ENCODE assay signal across 16 cellular contexts in the genomic region with DNA sequence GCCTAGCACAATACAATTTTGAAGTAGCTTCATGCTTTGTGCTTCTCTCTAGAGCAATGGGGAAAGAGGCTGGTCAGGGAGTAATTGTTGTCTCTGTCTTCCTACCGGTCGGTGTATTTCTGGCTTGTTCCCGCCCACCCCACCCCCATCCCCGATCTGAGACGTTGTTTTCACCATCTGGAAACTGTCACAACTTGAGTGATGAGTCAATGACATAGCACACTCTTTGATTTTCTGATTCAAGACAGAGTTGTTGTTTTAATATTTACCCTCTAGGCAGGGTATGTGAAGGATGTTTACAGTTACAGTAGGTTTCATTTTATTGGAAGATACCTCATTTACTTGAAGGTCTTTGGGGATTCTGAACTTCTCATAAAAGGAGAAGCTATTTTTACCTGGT. TPM values are rescaled to one million over a fixed set of nuclear protein-coding genes. Genes with fewer than 3 reads are reported as not detected.
DNase-seq lines count a peak whose midpoint lies in the region; ATAC-seq and TF ChIP-seq lines count a peak whose summit lies in the region.
"Had no signal": no experiment of that assay in that cellular context is flagged by ENCODE, and none has a peak within 500 bp of the region (broad histone marks: within the 10 kb centered on the region; RNA-seq: fewer than 3 reads in every experiment).

No MANE protein-coding gene starts in this region.

- DNase-seq in activated CD4-positive, alpha-beta T cell treated with anti-CD3 and anti-CD28 coated beads for 36 hours = peak; percentile 38
- DNase-seq in activated CD4-positive, alpha-beta T cell treated with anti-CD3 and anti-CD28 coated beads, Interleukin-2, amount 50 U/mL, for 4 hours = no peak
- DNase-seq in GM13977 (ENCODE audit: low spot score) (peak; percentile 42), WTC11 (ENCODE audit: low spot score) (no peak), WERI-Rb-1 (no peak)
- DNase-seq in natural killer cell treated with Interleukin-12 subunit alpha and Interleukin-12 subunit beta and Interleukin-15 and Interleukin-18, amount 100 ng/mL, for 72 hours (ENCODE audit: low spot score) = no peak
- DNase-seq in stimulated activated CD4-positive, alpha-beta T cell treated with anti-CD3 and anti-CD28 coated beads, Interleukin-2, amount 100 ng/mL, for 48 hours = no peak
- DNase-seq: activated B cell treated with CpG ODN at 0.5 μM for 24 hours; activated effector memory CD4-positive, alpha-beta T cell treated with anti-CD3 and anti-CD28 coated beads, Interleukin-2, amount 50 U/mL, for 16 hours; Calu3; endodermal cell; foreskin fibroblast; H9; mesenchymal stem cell had no signal

- H3K27me3 ChIP-seq in WERI-Rb-1 (ENCODE audit: insufficient read depth, low read depth, severe bottlenecking) = no peaks in the 10 kb centered on the region

- ATAC-seq in activated CD4-positive, alpha-beta T cell treated with anti-CD3 and anti-CD28 coated beads for 36 hours = peak; percentile 76
- ATAC-seq in WTC11 (peak; percentile 47; the same call in 1 of the 2 replicates), GM21619 (IDR thresholded peaks at IDR 0.05; ENCODE audit: unreplicated experiment) (no peak)
- peak; percentile 58 to 75 for ATAC-seq in natural killer cell treated with Interleukin-12 subunit alpha and Interleukin-12 subunit beta and Interleukin-15 and Interleukin-18, amount 100 ng/mL, for 72 hours

- H3K9me3 Mint-ChIP-seq in activated CD4-positive, alpha-beta T cell treated with anti-CD3 and anti-CD28 coated beads for 36 hours (ENCODE audit: low read depth) = no peaks in the 10 kb centered on the region
- peaks cover under 1% of the 10 kb centered on the region; the same call in 1 of the 2 replicates for H3K9me3 Mint-ChIP-seq in WTC11
- H3K9me3 Mint-ChIP-seq in natural killer cell treated with Interleukin-12 subunit alpha and Interleukin-12 subunit beta and Interleukin-15 and Interleukin-18, amount 100 ng/mL, for 72 hours = no peaks in the 10 kb centered on the region
- H3K9me3 Mint-ChIP-seq: activated B cell treated with CpG ODN at 0.5 μM for 24 hours, endodermal cell, neural progenitor cell had no signal

- in situ Hi-C loops in GM13977 (cut with MboI; ENCODE audit: low pct_unique_long_range_greater_than_20kb, low sequenced_read_pairs, unreplicated experiment) = no loop called here

- no peaks in the 10 kb centered on the region for H3K36me3 ChIP-seq in WERI-Rb-1
- H3K36me3 ChIP-seq: neural progenitor cell had no signal

- no peaks in the 10 kb centered on the region for H3K27me3 Mint-ChIP-seq in activated CD4-positive, alpha-beta T cell treated with anti-CD3 and anti-CD28 coated beads for 36 hours
- peaks cover 6% of the 10 kb centered on the region for H3K27me3 Mint-ChIP-seq in WTC11 (ENCODE audit: low read depth)
- H3K27me3 Mint-ChIP-seq in natural killer cell treated with Interleukin-12 subunit alpha and Interleukin-12 subunit beta and Interleukin-15 and Interleukin-18, amount 100 ng/mL, for 72 hours = no peaks in the 10 kb centered on the region

- peak overlapping the region; percentile 89 for H3K27ac Mint-ChIP-seq in activated CD4-positive, alpha-beta T cell treated with anti-CD3 and anti-CD28 coated beads for 36 hours
- no peak overlapping the region for H3K27ac Mint-ChIP-seq in WTC11
- no peak overlapping the region for H3K27ac Mint-ChIP-seq in natural killer cell treated with Interleukin-12 subunit alpha and Interleukin-12 subunit beta and Interleukin-15 and Interleukin-18, amount 100 ng/mL, for 72 hours
- H3K27ac Mint-ChIP-seq: activated B cell treated with CpG ODN at 0.5 μM for 24 hours, endodermal cell, H9, neural progenitor cell had no signal

- CTCF ChIA-PET in activated CD4-positive, alpha-beta T cell treated with anti-CD3 and anti-CD28 coated beads for 36 hours (lab: Charles Lee) = interaction anchor here (0.7 to 2.1 kb wide), 9 partner anchors 10 to 102 kb away, joined by 3 to 12 read pairs (median 4); no protein-coding TSS in a partner anchor
- CTCF ChIA-PET in WTC11 (lab: Charles Lee) = interaction anchor here (0.6 to 1.9 kb wide), 4 partner anchors 16 to 100 kb away, joined by 3 to 10 read pairs (median 4); no protein-coding TSS in a partner anchor

- no peaks in the 10 kb centered on the region for H3K9me3 ChIP-seq in WERI-Rb-1 (ENCODE audit: severe bottlenecking)

- no peak overlapping the region for H3K27ac ChIP-seq in WERI-Rb-1
- H3K27ac ChIP-seq: neural progenitor cell had no signal

- peaks cover 46% of the 10 kb centered on the region for H3K36me3 Mint-ChIP-seq in activated CD4-positive, alpha-beta T cell treated with anti-CD3 and anti-CD28 coated beads for 36 hours (ENCODE audit: low read depth)
- H3K36me3 Mint-ChIP-seq in WTC11 = no peaks in the 10 kb centered on the region
- H3K36me3 Mint-ChIP-seq in natural killer cell treated with Interleukin-12 subunit alpha and Interleukin-12 subunit beta and Interleukin-15 and Interleukin-18, amount 100 ng/mL, for 72 hours = peaks cover 36% of the 10 kb centered on the region
- H3K36me3 Mint-ChIP-seq: neural progenitor cell had no signal

- TF ChIP-seq CTCF in GM13977 (IDR thresholded peaks at IDR 0.05; ENCODE audit: extremely low read depth, insufficient read depth, missing control alignments) (no peak), WTC11 (IDR thresholded peaks at IDR 0.05) (no peak), WERI-Rb-1 (IDR thresholded peaks at IDR 0.05; ENCODE audit: low read depth, low read length) (no peak)

- H3K4me1 Mint-ChIP-seq in activated CD4-positive, alpha-beta T cell treated with anti-CD3 and anti-CD28 coated beads for 36 hours = peaks cover 43% of the 10 kb centered on the region
- H3K4me1 Mint-ChIP-seq in WTC11 = peaks cover 16% of the 10 kb centered on the region
- peaks cover 48 to 49% of the 10 kb centered on the region in 2 donors for H3K4me1 Mint-ChIP-seq in natural killer cell treated with Interleukin-12 subunit alpha and Interleukin-12 subunit beta and Interleukin-15 and Interleukin-18, amount 100 ng/mL, for 72 hours (ENCODE audit: low read depth in 2 of 2)
- H3K4me1 Mint-ChIP-seq: activated B cell treated with CpG ODN at 0.5 μM for 24 hours, endodermal cell, neural progenitor cell had no signal

- POLR2A ChIA-PET in activated CD4-positive, alpha-beta T cell treated with anti-CD3 and anti-CD28 coated beads for 36 hours (lab: Charles Lee) = interaction anchor here (0.8 to 1.5 kb wide), 4 partner anchors 18 to 40 kb away, joined by 4 to 7 read pairs (median 5); no protein-coding TSS in a partner anchor
- POLR2A ChIA-PET in WTC11 (lab: Charles Lee) = no interaction called here

- H3K4me3 ChIP-seq in WERI-Rb-1 (ENCODE audit: low read depth, low read length) = no peak overlapping the region
- H3K4me3 ChIP-seq: neural progenitor cell had no signal

- H3K4me3 Mint-ChIP-seq in activated CD4-positive, alpha-beta T cell treated with anti-CD3 and anti-CD28 coated beads for 36 hours = peak overlapping the region; percentile 38
- H3K4me3 Mint-ChIP-seq in WTC11 = no peak overlapping the region
- H3K4me3 Mint-ChIP-seq in natural killer cell treated with Interleukin-12 subunit alpha and Interleukin-12 subunit beta and Interleukin-15 and Interleukin-18, amount 100 ng/mL, for 72 hours = peak overlapping the region; percentile 97
- H3K4me3 Mint-ChIP-seq: activated B cell treated with CpG ODN at 0.5 μM for 24 hours, endodermal cell, H9, neural progenitor cell had no signal

- intact Hi-C loops in activated CD4-positive, alpha-beta T cell treated with anti-CD3 and anti-CD28 coated beads for 36 hours (cut with DNase I, micrococcal nuclease) = loop anchor here (1.0 to 2.0 kb wide), 4 partner anchors 18 to 40 kb away; no protein-coding TSS in a partner anchor

TF ChIP-seq in WTC11, 78 proteins besides CTCF, POLR2A, EP300 and RAD21 (continues in another document):
- TF ChIP-seq RELA (CRISPR knock-in tag; IDR thresholded peaks at IDR 0.05; ENCODE audit: borderline replicate concordance) (no peak), ZNF416 (CRISPR knock-in tag; IDR thresholded peaks at IDR 0.05) (no peak), ZNF423 (CRISPR knock-in tag; IDR thresholded peaks at IDR 0.05) (no peak), GABPB1 (CRISPR knock-in tag; IDR thresholded peaks at IDR 0.05) (no peak), OVOL2 (CRISPR knock-in tag; IDR thresholded peaks at IDR 0.05; ENCODE audit: borderline replicate concordance) (no peak)
- TF ChIP-seq, protein P1, sequence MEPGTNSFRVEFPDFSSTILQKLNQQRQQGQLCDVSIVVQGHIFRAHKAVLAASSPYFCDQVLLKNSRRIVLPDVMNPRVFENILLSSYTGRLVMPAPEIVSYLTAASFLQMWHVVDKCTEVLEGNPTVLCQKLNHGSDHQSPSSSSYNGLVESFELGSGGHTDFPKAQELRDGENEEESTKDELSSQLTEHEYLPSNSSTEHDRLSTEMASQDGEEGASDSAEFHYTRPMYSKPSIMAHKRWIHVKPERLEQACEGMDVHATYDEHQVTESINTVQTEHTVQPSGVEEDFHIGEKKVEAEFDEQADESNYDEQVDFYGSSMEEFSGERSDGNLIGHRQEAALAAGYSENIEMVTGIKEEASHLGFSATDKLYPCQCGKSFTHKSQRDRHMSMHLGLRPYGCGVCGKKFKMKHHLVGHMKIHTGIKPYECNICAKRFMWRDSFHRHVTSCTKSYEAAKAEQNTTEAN (CRISPR knock-in tag; IDR thresholded peaks at IDR 0.05) = no peak
- TF ChIP-seq, protein P2, sequence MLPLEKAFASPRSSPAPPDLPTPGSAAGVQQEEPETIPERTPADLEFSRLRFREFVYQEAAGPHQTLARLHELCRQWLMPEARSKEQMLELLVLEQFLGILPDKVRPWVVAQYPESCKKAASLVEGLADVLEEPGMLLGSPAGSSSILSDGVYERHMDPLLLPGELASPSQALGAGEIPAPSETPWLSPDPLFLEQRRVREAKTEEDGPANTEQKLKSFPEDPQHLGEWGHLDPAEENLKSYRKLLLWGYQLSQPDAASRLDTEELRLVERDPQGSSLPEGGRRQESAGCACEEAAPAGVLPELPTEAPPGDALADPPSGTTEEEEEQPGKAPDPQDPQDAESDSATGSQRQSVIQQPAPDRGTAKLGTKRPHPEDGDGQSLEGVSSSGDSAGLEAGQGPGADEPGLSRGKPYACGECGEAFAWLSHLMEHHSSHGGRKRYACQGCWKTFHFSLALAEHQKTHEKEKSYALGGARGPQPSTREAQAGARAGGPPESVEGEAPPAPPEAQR (CRISPR knock-in tag; IDR thresholded peaks at IDR 0.05) = no peak
- TF ChIP-seq, protein P3, sequence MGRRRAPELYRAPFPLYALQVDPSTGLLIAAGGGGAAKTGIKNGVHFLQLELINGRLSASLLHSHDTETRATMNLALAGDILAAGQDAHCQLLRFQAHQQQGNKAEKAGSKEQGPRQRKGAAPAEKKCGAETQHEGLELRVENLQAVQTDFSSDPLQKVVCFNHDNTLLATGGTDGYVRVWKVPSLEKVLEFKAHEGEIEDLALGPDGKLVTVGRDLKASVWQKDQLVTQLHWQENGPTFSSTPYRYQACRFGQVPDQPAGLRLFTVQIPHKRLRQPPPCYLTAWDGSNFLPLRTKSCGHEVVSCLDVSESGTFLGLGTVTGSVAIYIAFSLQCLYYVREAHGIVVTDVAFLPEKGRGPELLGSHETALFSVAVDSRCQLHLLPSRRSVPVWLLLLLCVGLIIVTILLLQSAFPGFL (CRISPR knock-in tag; IDR thresholded peaks at IDR 0.05; ENCODE audit: borderline replicate concordance) = no peak

RNA-seq across cellular contexts. Expression of gene IL12RB2, which starts 7.0 kb away (rescaled TPM):
- 10 to 100 TPM; 77.9 to 99.2 TPM for total RNA-seq in activated CD4-positive, alpha-beta T cell treated with anti-CD3 and anti-CD28 coated beads for 36 hours
- 0.50 to 1.1 TPM (median 0.81 TPM) in 3 replicates for total RNA-seq in WTC11 (2021)
- 100 to 1,000 TPM; 265 to 317 TPM for total RNA-seq in natural killer cell treated with Interleukin-12 subunit alpha and Interleukin-12 subunit beta and Interleukin-15 and Interleukin-18, amount 100 ng/mL, for 72 hours
- total RNA-seq: Calu3 had no signal

Comparison
In these comparisons a context has a peak if more than half of its experiments do, and no peak if none do; other contexts are left out.
1. DNase-seq: peak in activated CD4-positive, alpha-beta T cell treated with anti-CD3 and anti-CD28 coated beads for 36 hours (single experiment) and GM13977 (single experiment); none in activated CD4-positive, alpha-beta T cell treated with anti-CD3 and anti-CD28 coated beads, Interleukin-2, amount 50 U/mL, for 4 hours (0 of 2), WTC11 (single experiment), natural killer cell treated with Interleukin-12 subunit alpha and Interleukin-12 subunit beta and Interleukin-15 and Interleukin-18, amount 100 ng/mL, for 72 hours (single experiment), stimulated activated CD4-positive, alpha-beta T cell treated with anti-CD3 and anti-CD28 coated beads, Interleukin-2, amount 100 ng/mL, for 48 hours (0 of 2) and WERI-Rb-1 (single experiment).
2. RNA of gene IL12RB2, which starts 7.0 kb away (total RNA-seq): 265 to 317 TPM in natural killer cell treated with Interleukin-12 subunit alpha and Interleukin-12 subunit beta and Interleukin-15 and Interleukin-18, amount 100 ng/mL, for 72 hours and 77.9 to 99.2 TPM in activated CD4-positive, alpha-beta T cell treated with anti-CD3 and anti-CD28 coated beads for 36 hours; 0.50 to 1.1 TPM in WTC11; every median in the first group is over 10 times any median in the second.